18 cellular contexts compared by ENCODE assay signal in the genomic region with DNA sequence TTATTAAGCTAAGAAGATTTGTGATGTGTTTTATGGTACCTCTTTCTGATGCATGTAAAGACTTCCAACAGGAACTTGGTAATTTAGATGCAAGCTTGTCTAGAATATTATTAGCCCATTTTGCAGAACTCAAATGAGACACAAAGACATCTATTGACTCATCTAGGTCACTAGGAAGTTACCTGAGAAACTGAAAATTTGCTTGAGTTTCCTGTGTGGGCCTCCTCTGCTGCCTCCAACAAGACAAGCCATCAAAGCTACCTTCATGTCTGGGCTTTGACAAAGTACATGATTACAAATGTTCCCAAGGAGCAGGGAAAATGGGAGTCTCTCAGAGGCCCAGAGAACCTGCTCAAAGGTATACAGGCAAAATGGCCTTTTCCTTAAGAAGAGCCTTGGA. TPM values are rescaled to one million over a fixed set of nuclear protein-coding genes. Genes with fewer than 3 reads are reported as not detected.
DNase-seq lines count a peak whose midpoint lies in the region; ATAC-seq and FAIRE-seq lines count a peak whose summit lies in the region.
"Had no signal": no experiment of that assay in that cellular context is flagged by ENCODE, and none has a peak within 500 bp of the region (broad histone marks: within the 10 kb centered on the region; RNA-seq: fewer than 3 reads in every experiment).

No MANE protein-coding gene starts in this region.

- peak overlapping the region; percentile 95 for H3K4me2 ChIP-seq in BLaER1

- H4K20me1 ChIP-seq in BLaER1, result peaks cover 70% of the 10 kb centered on the region

- H3K27me3 Mint-ChIP-seq in T-helper 17 cell, result no peaks in the 10 kb centered on the region
- H3K27me3 Mint-ChIP-seq in effector memory CD8-positive, alpha-beta T cell, result no peaks in the 10 kb centered on the region

- H3K36me3 Mint-ChIP-seq in T-helper 17 cell (ENCODE audit: low read depth), result peaks cover 13% of the 10 kb centered on the region
- H3K36me3 Mint-ChIP-seq in effector memory CD8-positive, alpha-beta T cell (ENCODE audit: insufficient read depth), result peaks cover 63% of the 10 kb centered on the region

- DNase-seq in GM18507 (ENCODE audit: extremely low spot score, insufficient read length, low read depth), result no peak
- no peak for DNase-seq in T-helper 17 cell
- DNase-seq in effector memory CD8-positive, alpha-beta T cell, result no peak
- no peak for DNase-seq in mucosa of gallbladder (ENCODE audit: low spot score)
- DNase-seq in HAP-1 (ENCODE audit: low spot score in 2 of 2), result no peak
- DNase-seq: activated gamma-delta T cell, DMS153, pancreas, SW 1271, tibial artery had no signal

- H3K9me3 ChIP-seq in BLaER1 (no peaks in the 10 kb centered on the region), T-helper 17 cell (ENCODE audit: control insufficient read depth, low read length, poor library complexity, severe bottlenecking) (no peaks in the 10 kb centered on the region), HAP-1 (no peaks in the 10 kb centered on the region)
- H3K9me3 ChIP-seq: gastroesophageal sphincter, pancreas, tibial artery had no signal

- H3K4me1 Mint-ChIP-seq in T-helper 17 cell, result peaks cover 74% of the 10 kb centered on the region
- H3K4me1 Mint-ChIP-seq in effector memory CD8-positive, alpha-beta T cell (ENCODE audit: low read depth in 2 of 2), result peaks cover 69 to 86% of the 10 kb centered on the region in 2 donors

- H3K27me3 ChIP-seq in BLaER1 (no peaks in the 10 kb centered on the region), HAP-1 (ENCODE audit: low read depth) (peaks cover 18% of the 10 kb centered on the region)
- H3K27me3 ChIP-seq: gastroesophageal sphincter, pancreas, tibial artery had no signal

- H3K9me3 Mint-ChIP-seq in effector memory CD8-positive, alpha-beta T cell, result no peaks in the 10 kb centered on the region

- ATAC-seq in T-helper 17 cell (peak; percentile 45), GM18520 (IDR thresholded peaks at IDR 0.05; ENCODE audit: unreplicated experiment) (no peak), HG02798 (IDR thresholded peaks at IDR 0.05; ENCODE audit: poor library complexity, unreplicated experiment) (no peak)
- peak; percentile 11 for ATAC-seq in effector memory CD8-positive, alpha-beta T cell (replicated peaks)
- ATAC-seq: gastroesophageal sphincter, HepG2, Panc1, pancreas had no signal

- H3K4me1 ChIP-seq in BLaER1 (peaks cover 71% of the 10 kb centered on the region), HAP-1 (no peaks in the 10 kb centered on the region)

- H3K4me3 ChIP-seq in BLaER1 (peak overlapping the region; percentile 88), HAP-1 (no peak overlapping the region)
- H3K4me3 ChIP-seq: cardiac muscle cell, gastroesophageal sphincter, pancreas, tibial artery had no signal

- H3K27ac Mint-ChIP-seq in T-helper 17 cell, result peak overlapping the region; percentile 96
- peak overlapping the region; percentile 95 to 98 for H3K27ac Mint-ChIP-seq in effector memory CD8-positive, alpha-beta T cell

- peak overlapping the region; percentile 96 for H3K9ac ChIP-seq in BLaER1

- H3K4me3 Mint-ChIP-seq in T-helper 17 cell, result peak overlapping the region; percentile 85
- peak overlapping the region; percentile 92 to 97 for H3K4me3 Mint-ChIP-seq in effector memory CD8-positive, alpha-beta T cell

- in situ Hi-C loops in HAP-1 (cut with MboI; ENCODE audit: low sequenced_read_pairs), result no loop called here

- FAIRE-seq in GM18507 (lab: Jason Lieb, UNC), result peak; percentile 70
- FAIRE-seq: endometrium, HepG2, pancreas had no signal

- peaks cover 82% of the 10 kb centered on the region for H3K36me3 ChIP-seq in BLaER1
- no peaks in the 10 kb centered on the region for H3K36me3 ChIP-seq in HAP-1 (replicated peaks)
- H3K36me3 ChIP-seq: cardiac muscle cell, gastroesophageal sphincter, pancreas, tibial artery had no signal

- H3K27ac ChIP-seq in BLaER1, result peak overlapping the region; percentile 93
- H3K27ac ChIP-seq: cardiac muscle cell, gastroesophageal sphincter, pancreas, tibial artery had no signal

RNA-seq across cellular contexts. Expression of a gene that starts 5.6 kb away (rescaled TPM):
- total RNA-seq in T-helper 17 cell (100 to 1,000 TPM in 1 of 2 donors, 10 to 100 TPM in 1; 97.0 to 110 TPM), mucosa of gallbladder (35.1 TPM)

Comparison
In these comparisons a context has a peak if more than half of its experiments do, and no peak if none do; other contexts are left out.
1. ATAC-seq: peak in T-helper 17 cell (single experiment) and effector memory CD8-positive, alpha-beta T cell (single experiment); none in GM18520 (single experiment) and HG02798 (single experiment).